ENCODE assay signal across 8 cellular contexts in genomic region chr11:64809781-64810241, GRCh38. TPM values are rescaled to one million over a fixed set of nuclear protein-coding genes. Genes with fewer than 3 reads are reported as not detected.
DNase-seq lines count a peak whose midpoint lies in the region; ATAC-seq, FAIRE-seq and TF ChIP-seq lines count a peak whose summit lies in the region.

No MANE protein-coding gene starts in this region.

- H2AFZ ChIP-seq in ACC112 (ENCODE audit: low read length, unreplicated experiment) (peak overlapping the region; percentile 95), H1 (ENCODE audit: low read length) (no peak overlapping the region)

- no peak overlapping the region for H4K8ac ChIP-seq in H1 (ENCODE audit: extremely low read depth, insufficient read depth, low read length)

- no peak for TF ChIP-seq EP300 in H1 (IDR thresholded peaks at IDR 0.05; ENCODE audit: borderline replicate concordance in 1 of 2, low read depth in 2 of 2, low read length in 2 of 2)

- H3K79me2 ChIP-seq in ACC112 (ENCODE audit: control insufficient read depth, insufficient read depth, low read length, unreplicated experiment) (peaks cover 5% of the 10 kb centered on the region), H1 (ENCODE audit: control insufficient read depth in 1 of 2, insufficient read depth in 2 of 2, low read length in 2 of 2) (no peaks in the 10 kb centered on the region; a peak in 1 of 4 replicates)

- H3K27me3 ChIP-seq in ACC112 (ENCODE audit: insufficient read depth, low read length) (no peaks in the 10 kb centered on the region), SJSA1 (replicated peaks) (no peaks in the 10 kb centered on the region), H1 (replicated peaks in 1 of 4; ENCODE audit: control insufficient read depth in 3 of 4, extremely low read depth in 1 of 4, insufficient read depth in 3 of 4, low read length in 3 of 4) (no peaks in the 10 kb centered on the region), mucosa of rectum (ENCODE audit: control insufficient read depth in 2 of 2, insufficient read depth in 2 of 2, low read length in 2 of 2) (no peaks in the 10 kb centered on the region), uterus (no peaks in the 10 kb centered on the region)

- TF ChIP-seq RAD21 in H1 (IDR thresholded peaks at IDR 0.05 in 1 of 2, conservative IDR thresholded peaks at IDR 0.05 in 1 of 2; ENCODE audit: low read depth in 2 of 2, low read length in 2 of 2): no peak

- no peak overlapping the region for H4K91ac ChIP-seq in H1 (replicated peaks; ENCODE audit: insufficient read length, low read length)

- no peak overlapping the region for H2BK20ac ChIP-seq in H1 (ENCODE audit: low read length)

- no peak overlapping the region for H2AK5ac ChIP-seq in H1 (ENCODE audit: low read depth, low read length)

- H3K23ac ChIP-seq in H1 (ENCODE audit: insufficient read length): no peak overlapping the region

- TF ChIP-seq POLR2A in H1 (IDR thresholded peaks at IDR 0.05; ENCODE audit: control extremely low read depth in 1 of 2, low read depth in 2 of 2, low read length in 2 of 2) (no peak), uterus (IDR thresholded peaks at IDR 0.05) (no peak)

- H3K56ac ChIP-seq in H1 (replicated peaks; ENCODE audit: insufficient read length, low read depth, low read length): no peak overlapping the region

- peak overlapping the region; percentile 91 to 94 for H3K4me2 ChIP-seq in H1 (ENCODE audit: insufficient read depth in 1 of 2, low read depth in 2 of 2, low read length in 2 of 2)

- DNase-seq in SJSA1 (ENCODE audit: low read depth in 1 of 2, low spot score in 2 of 2) (peak in 1 of 2 experiments; percentile 61), H1 (ENCODE audit: low read depth in 1 of 2, low spot score in 2 of 2) (peak in 1 of 2 experiments; percentile 71), uterus (no peak), middle frontal gyrus (ENCODE audit: extremely low spot score, low spot score) (no peak), EL (no peak)

- FAIRE-seq in H1 (lab: Jason Lieb, UNC): no peak

- ATAC-seq in GM18502 (IDR thresholded peaks at IDR 0.05; ENCODE audit: poor library complexity, unreplicated experiment): peak; percentile 9

- H3K36me3 ChIP-seq in ACC112 (ENCODE audit: insufficient read depth, low read length) (no peaks in the 10 kb centered on the region), SJSA1 (peaks cover 44% of the 10 kb centered on the region), H1 (ENCODE audit: control insufficient read depth in 2 of 4, insufficient read depth in 4 of 4, low read length in 3 of 4) (peaks cover 4 to 10% (median 7%) of the 10 kb centered on the region in 4 experiments; a peak in 6 of 8 replicates), mucosa of rectum (ENCODE audit: control insufficient read depth in 2 of 2, insufficient read depth in 2 of 2, low read length in 2 of 2) (peaks cover 4 to 13% of the 10 kb centered on the region in 2 donors), uterus (no peaks in the 10 kb centered on the region)

- H3K23me2 ChIP-seq in H1 (ENCODE audit: low read depth, low read length): peaks cover 8% of the 10 kb centered on the region; the same call in 1 of the 2 replicates

- H3K4me1 ChIP-seq in ACC112 (ENCODE audit: control insufficient read depth, insufficient read depth, low read length, unreplicated experiment) (peaks cover 7% of the 10 kb centered on the region), SJSA1 (replicated peaks) (peaks cover 11% of the 10 kb centered on the region), H1 (replicated peaks in 1 of 4; ENCODE audit: control insufficient read depth in 3 of 4, insufficient read depth in 4 of 4, low read length in 3 of 4) (peaks cover 0 to 7% (median 3%) of the 10 kb centered on the region in 4 experiments; a peak in 5 of 7 replicates), mucosa of rectum (ENCODE audit: control insufficient read depth in 2 of 2, insufficient read depth in 2 of 2, low read length in 2 of 2) (peaks cover 9 to 10% of the 10 kb centered on the region in 2 donors), uterus (peaks cover 0 to 7% of the 10 kb centered on the region in 2 donors)

- POLR2A ChIA-PET in H1 (lab: Charles Lee; ENCODE audit: partially characterized antibody): interaction anchor here (0.7 to 2.6 kb wide), 10 partner anchors 12 to 307 kb away, joined by 3 to 13 read pairs (median 3); partner anchors contain the start of genes CDC42BPG, SF1 and ZNHIT2

- H2BK5ac ChIP-seq in H1 (ENCODE audit: low read depth, low read length): no peak overlapping the region; the same call in 1 of the 2 replicates

- CTCF ChIA-PET in H1 (lab: Charles Lee; ENCODE audit: partially characterized antibody): interaction anchor here (0.6 to 4.0 kb wide), 9 partner anchors 13 to 383 kb away, joined by 3 to 24 read pairs (median 4); partner anchors contain the start of gene ARL2

- no peak overlapping the region for H2BK15ac ChIP-seq in H1 (ENCODE audit: low read length)

- TF ChIP-seq CTCF in H1 (IDR thresholded peaks at IDR 0.05; ENCODE audit: control extremely low read depth in 1 of 3, insufficient read depth in 1 of 3, low read depth in 1 of 3, low read length in 3 of 3): no peak
- no peak for TF ChIP-seq CTCF in uterus (IDR thresholded peaks at IDR 0.05)

- H3K27ac ChIP-seq in ACC112 (ENCODE audit: low read depth, low read length) (no peak overlapping the region), SJSA1 (no peak overlapping the region), H1 (ENCODE audit: low read depth, low read length) (no peak overlapping the region), mucosa of rectum (ENCODE audit: low read depth in 2 of 2, low read length in 2 of 2) (peak overlapping the region; percentile 77 to 80), uterus (peak overlapping the region; percentile 41 to 78)

- no peak overlapping the region for H2BK120ac ChIP-seq in H1 (replicated peaks; ENCODE audit: low read depth, low read length)

- 5% methylated on average over 15 of the region's 44 CpGs; no CpG with 5 or more reads in 1 of the 2 experiments for WGBS in H1 (ENCODE audit: extremely low coverage in 1 of 2, insufficient coverage in 1 of 2, insufficient read length in 1 of 2, insufficient replicate concordance in 2 of 2, low coverage in 1 of 2, low lambda C conversion rate in 2 of 2, missing lambda C conversion rate in 1 of 2), 2 experiments

- intact Hi-C loops in uterus (cut with DNase I; ENCODE audit: low total_unique reads): no loop called here

- H3K4me3 ChIP-seq in ACC112 (ENCODE audit: low read depth, low read length): peak overlapping the region; percentile 92
- H3K4me3 ChIP-seq in SJSA1: peak overlapping the region; percentile 65
- H3K4me3 ChIP-seq in H1 (ENCODE audit: extremely low read depth in 1 of 4, insufficient read depth in 2 of 4, low read depth in 3 of 4, low read length in 4 of 4): peak overlapping the region; percentile 64 to 93 (median 81)
- peak overlapping the region; percentile 79 to 80 for H3K4me3 ChIP-seq in mucosa of rectum (ENCODE audit: low read length in 2 of 2)
- peak overlapping the region; percentile 60 to 79 for H3K4me3 ChIP-seq in uterus

- H3K9me3 ChIP-seq in SJSA1 (replicated peaks) (no peaks in the 10 kb centered on the region), H1 (ENCODE audit: insufficient read depth in 2 of 2, low read depth in 1 of 2, low read length in 1 of 2) (no peaks in the 10 kb centered on the region), mucosa of rectum (ENCODE audit: control insufficient read depth in 2 of 2, low read length in 2 of 2) (no peaks in the 10 kb centered on the region), uterus (no peaks in the 10 kb centered on the region)

- peak overlapping the region in 1 of 4 experiments; percentile 38; a peak in 3 of 7 replicates for H3K9ac ChIP-seq in H1 (replicated peaks in 1 of 4; ENCODE audit: extremely low read depth in 1 of 4, low read depth in 3 of 4, low read length in 3 of 4)
- peak overlapping the region; percentile 74 to 76 for H3K9ac ChIP-seq in mucosa of rectum (ENCODE audit: low read depth in 1 of 2, low read length in 2 of 2)

- peaks cover 0 to 9% of the 10 kb centered on the region in 2 experiments for H4K20me1 ChIP-seq in H1 (replicated peaks in 1 of 2; ENCODE audit: control insufficient read depth in 1 of 2, insufficient read depth in 2 of 2, low read length in 2 of 2)

- H3K4ac ChIP-seq in H1 (replicated peaks; ENCODE audit: insufficient read length, low read depth, low read length): no peak overlapping the region

- H4K5ac ChIP-seq in H1 (ENCODE audit: insufficient read length, low read depth, low read length): no peak overlapping the region

- peaks cover 2% of the 10 kb centered on the region for H3K79me1 ChIP-seq in H1 (ENCODE audit: low read depth, low read length)

- no peak overlapping the region for H3K18ac ChIP-seq in H1 (ENCODE audit: extremely low read depth, low read length)

- H3K14ac ChIP-seq in H1 (ENCODE audit: insufficient read length): no peak overlapping the region

- H2BK12ac ChIP-seq in H1 (ENCODE audit: low read depth, low read length): no peak overlapping the region

RNA-seq across cellular contexts. Expression of gene MEN1, which starts 0.5 kb away (rescaled TPM):
- total RNA-seq in SJSA1 (2014; rRNA removed; shearing (Covaris generic)): 13.8 and 22.0 TPM in 2 replicates
- 56.3 and 56.9 TPM in 2 replicates for total RNA-seq in H1 (2021; fragmentation: NEBNext Ultra II Directional; extraction: Animal tissue kit (Norgen Biotek cat#: 25700))
- polyA plus RNA-seq in H1 (2011; rRNA removed): 47.2 and 78.5 TPM in 2 replicates
- 43.0 TPM for polyA plus RNA-seq in H1 (2011; cell fraction: cytosol; rRNA removed)
- polyA plus RNA-seq in H1 (2011; cell fraction: nucleus; rRNA removed): 97.2 TPM
- polyA plus RNA-seq in H1 (2012, experiment 1 of 2): 37.5 to 59.8 TPM (median 54.2 TPM) in 4 replicates
- 53.7 TPM for polyA plus RNA-seq in H1 (2012, experiment 2 of 2)
- 63.6 TPM for polyA plus RNA-seq in H1 (2013, experiment 1 of 2)
- polyA plus RNA-seq in H1 (2013, experiment 2 of 2): 66.9 TPM
- polyA minus RNA-seq in H1 (2011; rRNA and poly(A)+ RNA removed): 22.9 and 27.9 TPM in 2 replicates
- polyA minus RNA-seq in H1 (2011; cell fraction: cytosol; rRNA and poly(A)+ RNA removed): 32.7 TPM
- polyA minus RNA-seq in H1 (2011; cell fraction: nucleus; rRNA and poly(A)+ RNA removed): 27.2 TPM
- 10 to 100 TPM in 2 of 4 donors, 1 to 10 TPM in 2; 3.8 to 26.2 (median 14.9) TPM for total RNA-seq in uterus

RNA-seq across cellular contexts. Expression of gene MAP4K2, which starts 6.8 kb away (rescaled TPM):
- 19.2 and 22.9 TPM in 2 replicates for total RNA-seq in SJSA1 (2014; rRNA removed; shearing (Covaris generic))
- 20.7 and 24.0 TPM in 2 replicates for total RNA-seq in H1 (2021; fragmentation: NEBNext Ultra II Directional; extraction: Animal tissue kit (Norgen Biotek cat#: 25700))
- polyA plus RNA-seq in H1 (2011; rRNA removed): 20.1 and 25.3 TPM in 2 replicates
- 22.2 TPM for polyA plus RNA-seq in H1 (2011; cell fraction: cytosol; rRNA removed)
- polyA plus RNA-seq in H1 (2011; cell fraction: nucleus; rRNA removed): 54.2 TPM
- 14.0 to 19.1 TPM (median 15.9 TPM) in 4 replicates for polyA plus RNA-seq in H1 (2012, experiment 1 of 2)
- 12.9 TPM for polyA plus RNA-seq in H1 (2012, experiment 2 of 2)
- 11.2 TPM for polyA plus RNA-seq in H1 (2013, experiment 1 of 2)
- 12.0 TPM for polyA plus RNA-seq in H1 (2013, experiment 2 of 2)
- 18.5 and 20.3 TPM in 2 replicates for polyA minus RNA-seq in H1 (2011; rRNA and poly(A)+ RNA removed)
- polyA minus RNA-seq in H1 (2011; cell fraction: cytosol; rRNA and poly(A)+ RNA removed): 11.0 TPM
- 11.6 TPM for polyA minus RNA-seq in H1 (2011; cell fraction: nucleus; rRNA and poly(A)+ RNA removed)
- total RNA-seq in uterus: 10 to 100 TPM; 10.2 to 49.1 (median 24.4) TPM

RNA-seq across cellular contexts. Expression of gene SF1, which starts 31.5 kb away (rescaled TPM):
- total RNA-seq in SJSA1 (2014; rRNA removed; shearing (Covaris generic)): 154 and 170 TPM in 2 replicates
- 353 and 365 TPM in 2 replicates for total RNA-seq in H1 (2021; fragmentation: NEBNext Ultra II Directional; extraction: Animal tissue kit (Norgen Biotek cat#: 25700))
- polyA plus RNA-seq in H1 (2011; rRNA removed): 72.7 and 110 TPM in 2 replicates
- polyA plus RNA-seq in H1 (2011; cell fraction: cytosol; rRNA removed): 70.0 TPM
- 197 TPM for polyA plus RNA-seq in H1 (2011; cell fraction: nucleus; rRNA removed)
- 259 to 328 TPM (median 273 TPM) in 4 replicates for polyA plus RNA-seq in H1 (2012, experiment 1 of 2)
- 150 TPM for polyA plus RNA-seq in H1 (2012, experiment 2 of 2)
- polyA plus RNA-seq in H1 (2013, experiment 1 of 2): 194 TPM
- polyA plus RNA-seq in H1 (2013, experiment 2 of 2): 181 TPM
- 75.9 and 88.7 TPM in 2 replicates for polyA minus RNA-seq in H1 (2011; rRNA and poly(A)+ RNA removed)
- 107 TPM for polyA minus RNA-seq in H1 (2011; cell fraction: cytosol; rRNA and poly(A)+ RNA removed)
- polyA minus RNA-seq in H1 (2011; cell fraction: nucleus; rRNA and poly(A)+ RNA removed): 210 TPM
- 100 to 1,000 TPM in 3 of 4 donors, 10 to 100 TPM in 1; 62.0 to 374 (median 219) TPM for total RNA-seq in uterus

RNA-seq across cellular contexts. Expression of gene CDC42BPG, which starts 34.6 kb away (rescaled TPM):
- total RNA-seq in SJSA1 (2014; rRNA removed; shearing (Covaris generic)): 0.03 TPM in 1 of 2 replicates, not detected in the other
- total RNA-seq in H1 (2021; fragmentation: NEBNext Ultra II Directional; extraction: Animal tissue kit (Norgen Biotek cat#: 25700)): 10.6 and 12.3 TPM in 2 replicates
- polyA plus RNA-seq in H1 (2011; rRNA removed): 3.7 and 6.7 TPM in 2 replicates
- polyA plus RNA-seq in H1 (2011; cell fraction: cytosol; rRNA removed): 5.9 TPM
- polyA plus RNA-seq in H1 (2011; cell fraction: nucleus; rRNA removed): 27.1 TPM
- polyA plus RNA-seq in H1 (2012, experiment 1 of 2): 6.2 to 12.1 TPM (median 10.3 TPM) in 4 replicates
- 4.7 TPM for polyA plus RNA-seq in H1 (2012, experiment 2 of 2)
- polyA plus RNA-seq in H1 (2013, experiment 1 of 2): 4.8 TPM
- 3.8 TPM for polyA plus RNA-seq in H1 (2013, experiment 2 of 2)
- 4.5 and 4.9 TPM in 2 replicates for polyA minus RNA-seq in H1 (2011; rRNA and poly(A)+ RNA removed)
- polyA minus RNA-seq in H1 (2011; cell fraction: cytosol; rRNA and poly(A)+ RNA removed): 7.4 TPM
- 20.2 TPM for polyA minus RNA-seq in H1 (2011; cell fraction: nucleus; rRNA and poly(A)+ RNA removed)
- total RNA-seq in uterus: 1 to 10 TPM in 1 of 4 donors, under 1 TPM in 3; under 0.01 to 2.7 (median 0.30) TPM

RNA-seq across cellular contexts. Expression of gene PYGM, which starts 50.0 kb away (rescaled TPM):
- 0.45 TPM in 1 of 2 replicates, not detected in the other for total RNA-seq in SJSA1 (2014; rRNA removed; shearing (Covaris generic))
- 9.6 and 9.7 TPM in 2 replicates for total RNA-seq in H1 (2021; fragmentation: NEBNext Ultra II Directional; extraction: Animal tissue kit (Norgen Biotek cat#: 25700))
- 10.0 and 15.2 TPM in 2 replicates for polyA plus RNA-seq in H1 (2011; rRNA removed)
- 10.4 TPM for polyA plus RNA-seq in H1 (2011; cell fraction: cytosol; rRNA removed)
- polyA plus RNA-seq in H1 (2011; cell fraction: nucleus; rRNA removed): 20.9 TPM
- 9.2 to 15.4 TPM (median 13.0 TPM) in 4 replicates for polyA plus RNA-seq in H1 (2012, experiment 1 of 2)
- polyA plus RNA-seq in H1 (2012, experiment 2 of 2): 11.5 TPM
- polyA plus RNA-seq in H1 (2013, experiment 1 of 2): 6.9 TPM
- 6.3 TPM for polyA plus RNA-seq in H1 (2013, experiment 2 of 2)
- polyA minus RNA-seq in H1 (2011; rRNA and poly(A)+ RNA removed): 13.2 and 16.4 TPM in 2 replicates
- 12.3 TPM for polyA minus RNA-seq in H1 (2011; cell fraction: cytosol; rRNA and poly(A)+ RNA removed)
- polyA minus RNA-seq in H1 (2011; cell fraction: nucleus; rRNA and poly(A)+ RNA removed): 5.4 TPM
- 10 to 100 TPM in 2 of 4 donors, 1 to 10 TPM in 2; 2.9 to 42.8 (median 11.4) TPM for total RNA-seq in uterus

Comparison
In these comparisons a context has a peak if more than half of its experiments do, and no peak if none do; other contexts are left out.
1. H3K27ac ChIP-seq: peak in mucosa of rectum (2 of 2) and uterus (2 of 2); none in ACC112 (single experiment), SJSA1 (single experiment) and H1 (single experiment).
2. Peak in every context shown above with its lines, with median percentiles within 50 percentile points of each other: H3K4me3 ChIP-seq.